In the genomic region with DNA sequence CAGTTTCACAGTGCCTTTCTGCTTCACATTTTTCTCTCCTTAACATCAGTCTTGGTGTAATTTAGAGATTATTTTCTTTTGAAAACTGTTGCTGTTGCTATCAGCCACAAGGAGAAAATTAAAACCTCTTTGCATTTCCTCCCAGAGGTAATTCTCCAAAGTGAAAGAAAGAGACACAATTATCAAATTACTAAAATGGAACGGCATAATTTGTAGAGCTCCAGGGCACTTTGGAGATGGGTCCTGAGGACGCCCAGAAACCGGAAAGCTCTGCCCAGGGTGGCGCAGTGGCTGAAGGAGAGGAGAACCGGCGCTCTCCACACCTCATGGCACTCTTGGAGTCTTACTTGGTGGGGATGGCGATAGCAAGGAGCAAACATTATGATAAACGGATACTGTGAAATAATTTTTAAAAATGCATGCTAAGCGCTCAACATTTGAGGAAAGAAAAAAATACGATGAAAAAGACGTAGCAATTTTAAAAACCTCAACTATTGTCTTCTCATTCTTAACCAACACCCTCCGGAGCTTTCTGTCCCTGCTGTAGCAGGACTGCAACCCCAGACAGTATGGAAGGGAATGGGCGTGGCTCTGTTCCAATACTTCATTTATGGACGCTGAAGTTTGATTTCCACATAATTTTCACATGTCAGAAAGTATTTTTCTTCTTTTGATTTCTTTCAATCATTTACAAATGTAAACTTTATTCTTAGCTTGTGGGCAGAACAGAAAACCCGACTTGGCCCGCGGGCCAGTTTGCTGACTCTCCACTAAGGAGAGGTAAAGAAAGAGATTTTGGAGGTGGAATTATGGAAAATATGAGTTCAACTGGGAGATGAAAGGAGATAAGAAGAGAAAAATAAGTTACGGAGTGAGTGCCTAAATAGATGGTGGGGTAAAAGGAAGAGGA, we compare ENCODE assay signal across 8 cellular contexts. TPM values are rescaled to one million over a fixed set of nuclear protein-coding genes. Genes with fewer than 3 reads are reported as not detected.
DNase-seq lines count a peak whose midpoint lies in the region; ATAC-seq and TF ChIP-seq lines count a peak whose summit lies in the region.

No MANE protein-coding gene starts in this region.

- no peak for TF ChIP-seq CTCF in CD8-positive, alpha-beta T cell (IDR thresholded peaks at IDR 0.05)
- no peak for TF ChIP-seq CTCF in heart left ventricle (IDR thresholded peaks at IDR 0.05)

- no peaks in the 10 kb centered on the region for H3K27me3 Mint-ChIP-seq in CD8-positive, alpha-beta T cell (ENCODE audit: low read depth)
- H3K27me3 Mint-ChIP-seq in activated CD8-positive, alpha-beta T cell treated with anti-CD3 and anti-CD28 coated beads, Interleukin-2, amount 10 ng/mL, durations not matched to agents 7 days and 5 days (ENCODE audit: low read depth), result no peaks in the 10 kb centered on the region

- peaks cover 23% of the 10 kb centered on the region for H3K36me3 ChIP-seq in CD8-positive, alpha-beta T cell (ENCODE audit: insufficient read depth, low read length)
- H3K36me3 ChIP-seq in KOPT-K1 (ENCODE audit: insufficient read depth, low read length), result peaks cover 18% of the 10 kb centered on the region
- H3K36me3 ChIP-seq in heart left ventricle, result peaks cover 0 to 39% (median 34%) of the 10 kb centered on the region in 9 donors

- peak in 2 of 7 experiments; percentile 22 to 35 for DNase-seq in CD8-positive, alpha-beta T cell
- DNase-seq in activated CD8-positive, alpha-beta T cell treated with anti-CD3 and anti-CD28 coated beads, Interleukin-2, amount 10 ng/mL, durations not matched to agents 7 days and 5 days, result no peak
- DNase-seq in heart left ventricle (no peak), sciatic nerve (ENCODE audit: low spot score) (no peak), NAMALWA (ENCODE audit: low spot score) (no peak)

- peaks cover 35% of the 10 kb centered on the region for H3K4me1 ChIP-seq in CD8-positive, alpha-beta T cell (ENCODE audit: insufficient read depth, low read length)
- H3K4me1 ChIP-seq in heart left ventricle, result peaks cover 0 to 70% (median 16%) of the 10 kb centered on the region in 12 donors

- 32 to 35% (median 33%) methylated on average over 18 of the region's 18 CpGs for WGBS in heart left ventricle, 4 donors

- peak overlapping the region; percentile 65 for H3K4me3 ChIP-seq in CD8-positive, alpha-beta T cell (ENCODE audit: low read depth, low read length)
- peak overlapping the region; percentile 44 to 93 (median 69) for H3K4me3 ChIP-seq in heart left ventricle

- CTCF ChIA-PET in CD8-positive, alpha-beta T cell (lab: Charles Lee), result interaction anchor here (0.9 to 12.2 kb wide), 12 partner anchors 13 to 153 kb away, joined by 3 to 120 read pairs (median 4); no protein-coding TSS in a partner anchor
- CTCF ChIA-PET in activated CD8-positive, alpha-beta T cell treated with anti-CD3 and anti-CD28 coated beads, Interleukin-2, amount 10 ng/mL, durations not matched to agents 7 days and 5 days (lab: Charles Lee), result interaction anchor here (0.6 to 6.1 kb wide), 16 partner anchors 11 to 423 kb away, joined by 3 to 113 read pairs (median 6); no protein-coding TSS in a partner anchor

- peaks cover 54% of the 10 kb centered on the region for H3K4me1 Mint-ChIP-seq in CD8-positive, alpha-beta T cell (ENCODE audit: low read depth)
- peaks cover 39% of the 10 kb centered on the region for H3K4me1 Mint-ChIP-seq in activated CD8-positive, alpha-beta T cell treated with anti-CD3 and anti-CD28 coated beads, Interleukin-2, amount 10 ng/mL, durations not matched to agents 7 days and 5 days (ENCODE audit: low read depth)

- peak; percentile 8 for ATAC-seq in CD8-positive, alpha-beta T cell
- no peak for ATAC-seq in activated CD8-positive, alpha-beta T cell treated with anti-CD3 and anti-CD28 coated beads, Interleukin-2, amount 10 ng/mL, durations not matched to agents 7 days and 5 days
- ATAC-seq in heart left ventricle (no peak), sciatic nerve (peak; percentile 57), HG03354 (IDR thresholded peaks at IDR 0.05; ENCODE audit: poor library complexity, severe bottlenecking, unreplicated experiment) (no peak), HG02870 (IDR thresholded peaks at IDR 0.05; ENCODE audit: unreplicated experiment) (no peak)

- H3K27ac ChIP-seq in CD8-positive, alpha-beta T cell (ENCODE audit: low read depth, low read length), result peak overlapping the region; percentile 63
- peak overlapping the region; percentile 87 for H3K27ac ChIP-seq in KOPT-K1 (ENCODE audit: low read depth, low read length, poor library complexity, severe bottlenecking)
- peak overlapping the region; percentile 85 to 98 (median 94) for H3K27ac ChIP-seq in heart left ventricle

- H3K36me3 Mint-ChIP-seq in CD8-positive, alpha-beta T cell, result peaks cover 28% of the 10 kb centered on the region
- H3K36me3 Mint-ChIP-seq in activated CD8-positive, alpha-beta T cell treated with anti-CD3 and anti-CD28 coated beads, Interleukin-2, amount 10 ng/mL, durations not matched to agents 7 days and 5 days (ENCODE audit: low read depth), result peaks cover 47% of the 10 kb centered on the region

- H3K27ac Mint-ChIP-seq in CD8-positive, alpha-beta T cell, result peak overlapping the region; percentile 94
- H3K27ac Mint-ChIP-seq in activated CD8-positive, alpha-beta T cell treated with anti-CD3 and anti-CD28 coated beads, Interleukin-2, amount 10 ng/mL, durations not matched to agents 7 days and 5 days, result peak overlapping the region; percentile 98

- TF ChIP-seq POLR2A in heart left ventricle (IDR thresholded peaks at IDR 0.05), result no peak

- H3K27me3 ChIP-seq in CD8-positive, alpha-beta T cell (ENCODE audit: insufficient read depth, low read length), result no peaks in the 10 kb centered on the region
- no peaks in the 10 kb centered on the region for H3K27me3 ChIP-seq in heart left ventricle

- intact Hi-C loops in CD8-positive, alpha-beta T cell (cut with DNase I, micrococcal nuclease), result loop anchor here (1.0 kb wide), 3 partner anchors 12 to 17 kb away; no protein-coding TSS in a partner anchor
- intact Hi-C loops in heart left ventricle (cut with DNase I) (no loop called here), sciatic nerve (cut with DNase I) (no loop called here)

- peak overlapping the region; percentile 96 for H3K4me3 Mint-ChIP-seq in CD8-positive, alpha-beta T cell
- peak overlapping the region; percentile 98 for H3K4me3 Mint-ChIP-seq in activated CD8-positive, alpha-beta T cell treated with anti-CD3 and anti-CD28 coated beads, Interleukin-2, amount 10 ng/mL, durations not matched to agents 7 days and 5 days

- H3K9me3 Mint-ChIP-seq in CD8-positive, alpha-beta T cell, result no peaks in the 10 kb centered on the region
- no peaks in the 10 kb centered on the region for H3K9me3 Mint-ChIP-seq in activated CD8-positive, alpha-beta T cell treated with anti-CD3 and anti-CD28 coated beads, Interleukin-2, amount 10 ng/mL, durations not matched to agents 7 days and 5 days (ENCODE audit: insufficient read depth)

- H3K9me3 ChIP-seq in CD8-positive, alpha-beta T cell (ENCODE audit: low read length), result no peaks in the 10 kb centered on the region
- no peaks in the 10 kb centered on the region for H3K9me3 ChIP-seq in KOPT-K1 (ENCODE audit: insufficient read depth, low read length, poor library complexity, severe bottlenecking)
- H3K9me3 ChIP-seq in heart left ventricle, result no peaks in the 10 kb centered on the region

- POLR2A ChIA-PET in CD8-positive, alpha-beta T cell (lab: Charles Lee), result interaction anchor here (0.9 to 4.8 kb wide), 3 partner anchors 11 to 247 kb away, joined by 3 to 41 read pairs (median 3); no protein-coding TSS in a partner anchor
- POLR2A ChIA-PET in activated CD8-positive, alpha-beta T cell treated with anti-CD3 and anti-CD28 coated beads, Interleukin-2, amount 10 ng/mL, durations not matched to agents 7 days and 5 days (lab: Charles Lee), result interaction anchor here (1.1 to 4.0 kb wide), 4 partner anchors 12 to 126 kb away, joined by 3 to 75 read pairs (median 4); partner anchors contain the start of gene THEM4

RNA-seq across cellular contexts. Expression of gene S100A11, which starts 1.1 kb away (rescaled TPM):
- total RNA-seq in CD8-positive, alpha-beta T cell, result 1 to 10 TPM; 7.5 to 7.8 TPM
- total RNA-seq in activated CD8-positive, alpha-beta T cell treated with anti-CD3 and anti-CD28 coated beads, Interleukin-2, amount 10 ng/mL, durations not matched to agents 7 days and 5 days, result 100 to 1,000 TPM; 269 to 293 TPM
- total RNA-seq in heart left ventricle (100 to 1,000 TPM in 4 of 9 donors, 10 to 100 TPM in 5; 44.9 to 368 (median 80.7) TPM), sciatic nerve (231 TPM)
- polyA plus RNA-seq in heart left ventricle, result 100 to 1,000 TPM; 179 to 571 TPM

RNA-seq across cellular contexts. Expression of gene S100A10, which starts 42.0 kb away (rescaled TPM):
- 100 to 1,000 TPM; 132 to 138 TPM for total RNA-seq in CD8-positive, alpha-beta T cell
- total RNA-seq in activated CD8-positive, alpha-beta T cell treated with anti-CD3 and anti-CD28 coated beads, Interleukin-2, amount 10 ng/mL, durations not matched to agents 7 days and 5 days, result 100 to 1,000 TPM; 540 to 571 TPM
- total RNA-seq in heart left ventricle, result 100 to 1,000 TPM in 7 of 9 donors, 10 to 100 TPM in 2; 55.5 to 403 (median 156) TPM
- 100 to 1,000 TPM; 258 to 387 TPM for polyA plus RNA-seq in heart left ventricle
- 550 TPM for total RNA-seq in sciatic nerve

RNA-seq across cellular contexts. Expression of gene TCHHL1, which starts 53.2 kb away (rescaled TPM):
- total RNA-seq in CD8-positive, alpha-beta T cell, result not detected
- not detected for total RNA-seq in activated CD8-positive, alpha-beta T cell treated with anti-CD3 and anti-CD28 coated beads, Interleukin-2, amount 10 ng/mL, durations not matched to agents 7 days and 5 days
- not detected for total RNA-seq in heart left ventricle
- polyA plus RNA-seq in heart left ventricle, result not detected
- total RNA-seq in sciatic nerve, result not detected

Comparison
In these comparisons a context has a peak if more than half of its experiments do, and no peak if none do; other contexts are left out.
1. ATAC-seq: peak in CD8-positive, alpha-beta T cell (single experiment) and sciatic nerve (single experiment); none in activated CD8-positive, alpha-beta T cell treated with anti-CD3 and anti-CD28 coated beads, Interleukin-2, amount 10 ng/mL, durations not matched to agents 7 days and 5 days (single experiment), heart left ventricle (0 of 4), HG03354 (single experiment) and HG02870 (single experiment).
2. RNA of gene S100A11, which starts 1.1 kb away (total RNA-seq): 269 to 293 TPM in activated CD8-positive, alpha-beta T cell treated with anti-CD3 and anti-CD28 coated beads, Interleukin-2, amount 10 ng/mL, durations not matched to agents 7 days and 5 days, 231 TPM in sciatic nerve (single experiment) and 44.9 to 368 TPM in heart left ventricle; 7.5 to 7.8 TPM in CD8-positive, alpha-beta T cell; every median in the first group is over 4 times any median in the second.
3. intact Hi-C loops: an anchor here in CD8-positive, alpha-beta T cell (1.0 kb wide); none called in heart left ventricle and sciatic nerve.
4. Peak in every context shown above with its lines, with median percentiles within 50 percentile points of each other: H3K27ac ChIP-seq.